In the genomic region with DNA sequence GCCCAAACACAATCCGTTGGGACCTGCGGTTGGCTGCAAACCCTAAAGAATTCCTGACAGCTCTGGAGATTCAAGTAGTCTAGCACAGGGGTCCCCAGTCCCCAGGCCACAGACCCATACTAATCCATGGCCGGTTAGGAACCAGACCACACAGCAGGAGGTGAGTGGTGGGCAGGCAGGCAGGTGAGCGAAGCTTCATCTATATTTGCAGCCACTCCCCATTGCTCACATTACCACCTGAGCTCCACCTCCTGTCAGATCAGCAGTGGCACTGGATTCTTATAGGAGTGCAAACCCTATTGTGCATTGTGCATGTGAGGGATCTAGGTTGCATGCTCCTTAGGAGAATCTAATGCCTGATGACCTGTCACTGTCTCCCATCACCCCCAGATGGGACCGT, we compare ENCODE assay signal across 18 cellular contexts. TPM values are rescaled to one million over a fixed set of nuclear protein-coding genes. Genes with fewer than 3 reads are reported as not detected.
DNase-seq lines count a peak whose midpoint lies in the region; ATAC-seq and TF ChIP-seq lines count a peak whose summit lies in the region.
"Had no signal": no experiment of that assay in that cellular context is flagged by ENCODE, and none has a peak within 500 bp of the region (broad histone marks: within the 10 kb centered on the region; RNA-seq: fewer than 3 reads in every experiment).

No MANE protein-coding gene starts in this region.

- H3K4me1 ChIP-seq in lower lobe of right lung = peaks cover 58% of the 10 kb centered on the region
- no peaks in the 10 kb centered on the region for H3K4me1 ChIP-seq in CD8-positive, alpha-beta memory T cell (ENCODE audit: insufficient read depth, low read length)

- no peaks in the 10 kb centered on the region for H3K36me3 Mint-ChIP-seq in natural killer cell
- H3K36me3 Mint-ChIP-seq in natural killer cell treated with Interleukin-12 subunit alpha and Interleukin-12 subunit beta and Interleukin-15 and Interleukin-18, amount 100 ng/mL, for 72 hours = no peaks in the 10 kb centered on the region
- peaks cover 0 to 6% (median 0%) of the 10 kb centered on the region in 3 donors for H3K36me3 Mint-ChIP-seq in CD8-positive, alpha-beta memory T cell

- no peak for ATAC-seq in natural killer cell
- no peak for ATAC-seq in natural killer cell treated with Interleukin-12 subunit alpha and Interleukin-12 subunit beta and Interleukin-15 and Interleukin-18, amount 100 ng/mL, for 72 hours
- no peak for ATAC-seq in lower lobe of right lung
- no peak for ATAC-seq in stimulated activated naive CD8-positive, alpha-beta T cell treated with anti-CD3 and anti-CD28 coated beads, Interleukin-15, Interleukin-2, amounts not matched to agents 100 U/mL and 50 U/mL, for 24 hours
- ATAC-seq: A549 had no signal

- DNase-seq in natural killer cell = no peak
- DNase-seq in natural killer cell treated with Interleukin-12 subunit alpha and Interleukin-12 subunit beta and Interleukin-15 and Interleukin-18, amount 100 ng/mL, for 72 hours (ENCODE audit: low spot score) = no peak
- peak; percentile 14 for DNase-seq in lower lobe of right lung
- no peak for DNase-seq in CD8-positive, alpha-beta memory T cell
- DNase-seq in activated CD8-positive, alpha-beta memory T cell treated with anti-CD3 and anti-CD28 coated beads for 24 hours = no peak
- DNase-seq in foreskin melanocyte = no peak
- DNase-seq in stimulated activated naive CD8-positive, alpha-beta T cell treated with anti-CD3 and anti-CD28 coated beads, Interleukin-15, Interleukin-2, amounts not matched to agents 100 U/mL and 50 U/mL, for 24 hours = no peak
- DNase-seq: CD4-positive, alpha-beta memory T cell; H7; Kasumi-1; NCI-H1105 treated with DMSO at 0.1 percent for 48 hours; NCI-H187; NCI-H446; NCI-H82 had no signal

- intact Hi-C loops in natural killer cell (cut with micrococcal nuclease) = no loop called here
- intact Hi-C loops in lower lobe of right lung (cut with DNase I) = no loop called here

- H3K9me3 Mint-ChIP-seq in natural killer cell = no peaks in the 10 kb centered on the region
- H3K9me3 Mint-ChIP-seq in natural killer cell treated with Interleukin-12 subunit alpha and Interleukin-12 subunit beta and Interleukin-15 and Interleukin-18, amount 100 ng/mL, for 72 hours = no peaks in the 10 kb centered on the region
- no peaks in the 10 kb centered on the region for H3K9me3 Mint-ChIP-seq in CD8-positive, alpha-beta memory T cell
- H3K9me3 Mint-ChIP-seq: CD4-positive, alpha-beta memory T cell had no signal

- H3K27me3 ChIP-seq in lower lobe of right lung (ENCODE audit: low read depth) = no peaks in the 10 kb centered on the region
- H3K27me3 ChIP-seq in CD8-positive, alpha-beta memory T cell (ENCODE audit: insufficient read depth, low read length, poor library complexity, severe bottlenecking) = no peaks in the 10 kb centered on the region

- no peak overlapping the region for H3K4me3 ChIP-seq in lower lobe of right lung
- no peak overlapping the region for H3K4me3 ChIP-seq in CD8-positive, alpha-beta memory T cell (ENCODE audit: low read length)
- H3K4me3 ChIP-seq: A549 had no signal

- H3K9me3 ChIP-seq in lower lobe of right lung = no peaks in the 10 kb centered on the region
- no peaks in the 10 kb centered on the region for H3K9me3 ChIP-seq in CD8-positive, alpha-beta memory T cell (ENCODE audit: low read length)
- H3K9me3 ChIP-seq: A549 had no signal

- H3K4me3 Mint-ChIP-seq in natural killer cell = no peak overlapping the region
- no peak overlapping the region for H3K4me3 Mint-ChIP-seq in natural killer cell treated with Interleukin-12 subunit alpha and Interleukin-12 subunit beta and Interleukin-15 and Interleukin-18, amount 100 ng/mL, for 72 hours
- H3K4me3 Mint-ChIP-seq in CD8-positive, alpha-beta memory T cell = no peak overlapping the region
- H3K4me3 Mint-ChIP-seq: CD4-positive, alpha-beta memory T cell had no signal

- H3K27ac Mint-ChIP-seq in natural killer cell = peak overlapping the region; percentile 22 to 45
- H3K27ac Mint-ChIP-seq in natural killer cell treated with Interleukin-12 subunit alpha and Interleukin-12 subunit beta and Interleukin-15 and Interleukin-18, amount 100 ng/mL, for 72 hours = no peak overlapping the region
- H3K27ac Mint-ChIP-seq in CD8-positive, alpha-beta memory T cell = no peak overlapping the region

- POLR2A ChIA-PET in CD8-positive, alpha-beta memory T cell (lab: Charles Lee) = no interaction called here

- CTCF ChIA-PET in CD8-positive, alpha-beta memory T cell (lab: Charles Lee) = interaction anchor here (1.2 kb wide), 1 partner anchor 13 kb away, joined by 3 read pairs; no protein-coding TSS in a partner anchor

- H3K4me1 Mint-ChIP-seq in natural killer cell = peaks cover 55 to 81% of the 10 kb centered on the region in 2 donors
- H3K4me1 Mint-ChIP-seq in natural killer cell treated with Interleukin-12 subunit alpha and Interleukin-12 subunit beta and Interleukin-15 and Interleukin-18, amount 100 ng/mL, for 72 hours (ENCODE audit: low read depth in 2 of 2) = peaks cover 62 to 64% of the 10 kb centered on the region in 2 donors
- H3K4me1 Mint-ChIP-seq in CD8-positive, alpha-beta memory T cell = peaks cover 21 to 43% (median 26%) of the 10 kb centered on the region in 3 donors

- no peak for TF ChIP-seq CTCF in natural killer cell (IDR thresholded peaks at IDR 0.05)
- TF ChIP-seq CTCF in VCaP (conservative IDR thresholded peaks at IDR 0.05) = no peak
- TF ChIP-seq CTCF in lower lobe of right lung (IDR thresholded peaks at IDR 0.05) = no peak

- peaks cover 4% of the 10 kb centered on the region for H3K36me3 ChIP-seq in lower lobe of right lung
- H3K36me3 ChIP-seq in CD8-positive, alpha-beta memory T cell (ENCODE audit: insufficient read depth, low read length) = no peaks in the 10 kb centered on the region

- H3K27ac ChIP-seq in VCaP = peak overlapping the region; percentile 56; the same call in 1 of the 2 replicates
- H3K27ac ChIP-seq in lower lobe of right lung = no peak overlapping the region
- H3K27ac ChIP-seq in CD8-positive, alpha-beta memory T cell (ENCODE audit: low read depth, low read length) = no peak overlapping the region
- H3K27ac ChIP-seq: A549 had no signal

- H3K27me3 Mint-ChIP-seq in natural killer cell (ENCODE audit: low read depth in 2 of 2) = no peaks in the 10 kb centered on the region
- H3K27me3 Mint-ChIP-seq in natural killer cell treated with Interleukin-12 subunit alpha and Interleukin-12 subunit beta and Interleukin-15 and Interleukin-18, amount 100 ng/mL, for 72 hours = no peaks in the 10 kb centered on the region
- H3K27me3 Mint-ChIP-seq in CD8-positive, alpha-beta memory T cell = no peaks in the 10 kb centered on the region
- H3K27me3 Mint-ChIP-seq: CD4-positive, alpha-beta memory T cell had no signal

RNA-seq across cellular contexts. Expression of a gene that starts 16.6 kb away (rescaled TPM):
- total RNA-seq in natural killer cell = 10 to 100 TPM; 56.0 to 66.7 (median 66.2) TPM
- 10 to 100 TPM; 36.0 to 40.1 TPM for total RNA-seq in natural killer cell treated with Interleukin-12 subunit alpha and Interleukin-12 subunit beta and Interleukin-15 and Interleukin-18, amount 100 ng/mL, for 72 hours
- 36.5 TPM for total RNA-seq in lower lobe of right lung
- 10 to 100 TPM; 12.0 to 12.5 TPM for total RNA-seq in CD8-positive, alpha-beta memory T cell
- polyA plus RNA-seq in CD8-positive, alpha-beta memory T cell = 18.8 TPM

RNA-seq across cellular contexts. Expression of a gene that starts 28.4 kb away (rescaled TPM):
- not detected for total RNA-seq in natural killer cell
- not detected for total RNA-seq in natural killer cell treated with Interleukin-12 subunit alpha and Interleukin-12 subunit beta and Interleukin-15 and Interleukin-18, amount 100 ng/mL, for 72 hours
- 947 TPM for total RNA-seq in lower lobe of right lung
- not detected for total RNA-seq in CD8-positive, alpha-beta memory T cell
- not detected for polyA plus RNA-seq in CD8-positive, alpha-beta memory T cell
- total RNA-seq: CD4-positive, alpha-beta memory T cell; Daoy; H7; RPMI7951 had no signal
- polyA plus RNA-seq: A549; CD4-positive, alpha-beta memory T cell had no signal

Comparison
In these comparisons a context has a peak if more than half of its experiments do, and no peak if none do; other contexts are left out.
1. H3K27ac Mint-ChIP-seq: peak in natural killer cell (2 of 2); none in natural killer cell treated with Interleukin-12 subunit alpha and Interleukin-12 subunit beta and Interleukin-15 and Interleukin-18, amount 100 ng/mL, for 72 hours (0 of 2) and CD8-positive, alpha-beta memory T cell (0 of 8).
2. RNA of a gene that starts 28.4 kb away (total RNA-seq): 947 TPM in lower lobe of right lung (single experiment); not detected in natural killer cell treated with Interleukin-12 subunit alpha and Interleukin-12 subunit beta and Interleukin-15 and Interleukin-18, amount 100 ng/mL, for 72 hours, not detected in natural killer cell and not detected in CD8-positive, alpha-beta memory T cell; every median in the first group is over 100 times any median in the second.